In the genomic region with DNA sequence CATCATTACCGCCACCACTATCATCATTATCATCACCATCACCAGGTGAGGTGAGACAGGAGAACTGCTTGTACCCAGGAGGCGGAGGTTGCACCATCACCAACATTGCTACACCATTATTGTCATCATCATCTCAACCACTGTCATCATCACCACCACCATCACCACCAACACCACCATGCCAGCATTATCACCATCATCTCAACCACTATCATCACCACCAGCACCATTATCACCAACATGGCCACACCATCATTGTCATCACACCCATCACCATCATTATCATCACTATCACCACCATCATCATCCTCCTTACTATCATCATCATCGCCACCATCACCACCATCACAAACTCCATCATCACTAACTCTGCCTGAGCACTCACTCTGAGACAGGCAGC, we compare ENCODE assay signal across 1 cellular context.
A peak's percentile ranks its signal among the peaks of the same experiment; 100 is the strongest.
TF ChIP-seq lines count a peak whose summit lies in the region.

No MANE protein-coding gene starts in this region.

TF ChIP-seq in HepG2, 621 proteins besides CTCF, POLR2A, EP300 and RAD21 (continued from another document and continues in another):
- TF ChIP-seq, protein P1, sequence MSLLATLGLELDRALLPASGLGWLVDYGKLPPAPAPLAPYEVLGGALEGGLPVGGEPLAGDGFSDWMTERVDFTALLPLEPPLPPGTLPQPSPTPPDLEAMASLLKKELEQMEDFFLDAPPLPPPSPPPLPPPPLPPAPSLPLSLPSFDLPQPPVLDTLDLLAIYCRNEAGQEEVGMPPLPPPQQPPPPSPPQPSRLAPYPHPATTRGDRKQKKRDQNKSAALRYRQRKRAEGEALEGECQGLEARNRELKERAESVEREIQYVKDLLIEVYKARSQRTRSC (CRISPR knock-in tag; IDR thresholded peaks at IDR 0.05; ENCODE audit: low read depth) = no peak
- no peak for TF ChIP-seq THYN1 (CRISPR knock-in tag; IDR thresholded peaks at IDR 0.05; ENCODE audit: borderline replicate concordance, low read depth)
- TF ChIP-seq, protein P2, sequence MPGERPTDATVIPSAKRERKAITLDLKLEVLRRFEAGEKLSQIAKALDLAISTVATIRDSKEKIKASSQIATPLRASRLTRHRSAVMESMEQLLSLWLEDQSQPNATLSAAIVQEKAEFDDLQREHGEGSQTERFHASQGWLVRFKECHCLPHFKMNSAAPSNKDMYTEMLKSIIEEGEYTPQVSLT (CRISPR knock-in tag; IDR thresholded peaks at IDR 0.05; ENCODE audit: borderline replicate concordance, low read depth) = no peak
- no peak for TF ChIP-seq TSC22D2 (CRISPR knock-in tag; IDR thresholded peaks at IDR 0.05; ENCODE audit: borderline replicate concordance)
- 0 out of 2 replicates have a peak, but pooled peaks have one; percentile 12 for TF ChIP-seq LCORL (IDR thresholded peaks at IDR 0.05)
- TF ChIP-seq LCORL (CRISPR knock-in tag; IDR thresholded peaks at IDR 0.05) = no peak
- no peak for TF ChIP-seq TEAD2 (CRISPR knock-in tag; IDR thresholded peaks at IDR 0.05)
- TF ChIP-seq, protein P3, sequence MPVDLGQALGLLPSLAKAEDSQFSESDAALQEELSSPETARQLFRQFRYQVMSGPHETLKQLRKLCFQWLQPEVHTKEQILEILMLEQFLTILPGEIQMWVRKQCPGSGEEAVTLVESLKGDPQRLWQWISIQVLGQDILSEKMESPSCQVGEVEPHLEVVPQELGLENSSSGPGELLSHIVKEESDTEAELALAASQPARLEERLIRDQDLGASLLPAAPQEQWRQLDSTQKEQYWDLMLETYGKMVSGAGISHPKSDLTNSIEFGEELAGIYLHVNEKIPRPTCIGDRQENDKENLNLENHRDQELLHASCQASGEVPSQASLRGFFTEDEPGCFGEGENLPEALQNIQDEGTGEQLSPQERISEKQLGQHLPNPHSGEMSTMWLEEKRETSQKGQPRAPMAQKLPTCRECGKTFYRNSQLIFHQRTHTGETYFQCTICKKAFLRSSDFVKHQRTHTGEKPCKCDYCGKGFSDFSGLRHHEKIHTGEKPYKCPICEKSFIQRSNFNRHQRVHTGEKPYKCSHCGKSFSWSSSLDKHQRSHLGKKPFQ (CRISPR knock-in tag; IDR thresholded peaks at IDR 0.05; ENCODE audit: insufficient replicate concordance) = no peak
- TF ChIP-seq ZKSCAN5 (CRISPR knock-in tag; IDR thresholded peaks at IDR 0.05) = no peak
- TF ChIP-seq ONECUT2 (CRISPR knock-in tag; IDR thresholded peaks at IDR 0.05) = no peak
- TF ChIP-seq, protein P4, sequence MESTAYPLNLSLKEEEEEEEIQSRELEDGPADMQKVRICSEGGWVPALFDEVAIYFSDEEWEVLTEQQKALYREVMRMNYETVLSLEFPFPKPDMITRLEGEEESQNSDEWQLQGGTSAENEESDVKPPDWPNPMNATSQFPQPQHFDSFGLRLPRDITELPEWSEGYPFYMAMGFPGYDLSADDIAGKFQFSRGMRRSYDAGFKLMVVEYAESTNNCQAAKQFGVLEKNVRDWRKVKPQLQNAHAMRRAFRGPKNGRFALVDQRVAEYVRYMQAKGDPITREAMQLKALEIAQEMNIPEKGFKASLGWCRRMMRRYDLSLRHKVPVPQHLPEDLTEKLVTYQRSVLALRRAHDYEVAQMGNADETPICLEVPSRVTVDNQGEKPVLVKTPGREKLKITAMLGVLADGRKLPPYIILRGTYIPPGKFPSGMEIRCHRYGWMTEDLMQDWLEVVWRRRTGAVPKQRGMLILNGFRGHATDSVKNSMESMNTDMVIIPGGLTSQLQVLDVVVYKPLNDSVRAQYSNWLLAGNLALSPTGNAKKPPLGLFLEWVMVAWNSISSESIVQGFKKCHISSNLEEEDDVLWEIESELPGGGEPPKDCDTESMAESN (CRISPR knock-in tag; conservative IDR thresholded peaks at IDR 0.05) = no peak
- TF ChIP-seq CEBPG (CRISPR knock-in tag; IDR thresholded peaks at IDR 0.05) = no peak
- 0 out of 2 replicates have a peak, but pooled peaks have one; percentile 24 for TF ChIP-seq NBN (conservative IDR thresholded peaks at IDR 0.05)
- 0 out of 2 replicates have a peak, but pooled peaks have one; percentile 39 for TF ChIP-seq FOXP1 (IDR thresholded peaks at IDR 0.05)
- no peak for TF ChIP-seq FOXP1 (CRISPR knock-in tag; IDR thresholded peaks at IDR 0.05)
- TF ChIP-seq ZNF207 (IDR thresholded peaks at IDR 0.05; ENCODE audit: borderline replicate concordance) = 0 out of 2 replicates have a peak, but pooled peaks have one; percentile 49
- TF ChIP-seq, protein P5, sequence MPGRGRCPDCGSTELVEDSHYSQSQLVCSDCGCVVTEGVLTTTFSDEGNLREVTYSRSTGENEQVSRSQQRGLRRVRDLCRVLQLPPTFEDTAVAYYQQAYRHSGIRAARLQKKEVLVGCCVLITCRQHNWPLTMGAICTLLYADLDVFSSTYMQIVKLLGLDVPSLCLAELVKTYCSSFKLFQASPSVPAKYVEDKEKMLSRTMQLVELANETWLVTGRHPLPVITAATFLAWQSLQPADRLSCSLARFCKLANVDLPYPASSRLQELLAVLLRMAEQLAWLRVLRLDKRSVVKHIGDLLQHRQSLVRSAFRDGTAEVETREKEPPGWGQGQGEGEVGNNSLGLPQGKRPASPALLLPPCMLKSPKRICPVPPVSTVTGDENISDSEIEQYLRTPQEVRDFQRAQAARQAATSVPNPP (CRISPR knock-in tag; IDR thresholded peaks at IDR 0.05) = no peak
- no peak for TF ChIP-seq ZNF850 (CRISPR knock-in tag; conservative IDR thresholded peaks at IDR 0.05)
- TF ChIP-seq ZNF441 (CRISPR knock-in tag; IDR thresholded peaks at IDR 0.05; ENCODE audit: borderline replicate concordance) = no peak
- TF ChIP-seq, protein P6, sequence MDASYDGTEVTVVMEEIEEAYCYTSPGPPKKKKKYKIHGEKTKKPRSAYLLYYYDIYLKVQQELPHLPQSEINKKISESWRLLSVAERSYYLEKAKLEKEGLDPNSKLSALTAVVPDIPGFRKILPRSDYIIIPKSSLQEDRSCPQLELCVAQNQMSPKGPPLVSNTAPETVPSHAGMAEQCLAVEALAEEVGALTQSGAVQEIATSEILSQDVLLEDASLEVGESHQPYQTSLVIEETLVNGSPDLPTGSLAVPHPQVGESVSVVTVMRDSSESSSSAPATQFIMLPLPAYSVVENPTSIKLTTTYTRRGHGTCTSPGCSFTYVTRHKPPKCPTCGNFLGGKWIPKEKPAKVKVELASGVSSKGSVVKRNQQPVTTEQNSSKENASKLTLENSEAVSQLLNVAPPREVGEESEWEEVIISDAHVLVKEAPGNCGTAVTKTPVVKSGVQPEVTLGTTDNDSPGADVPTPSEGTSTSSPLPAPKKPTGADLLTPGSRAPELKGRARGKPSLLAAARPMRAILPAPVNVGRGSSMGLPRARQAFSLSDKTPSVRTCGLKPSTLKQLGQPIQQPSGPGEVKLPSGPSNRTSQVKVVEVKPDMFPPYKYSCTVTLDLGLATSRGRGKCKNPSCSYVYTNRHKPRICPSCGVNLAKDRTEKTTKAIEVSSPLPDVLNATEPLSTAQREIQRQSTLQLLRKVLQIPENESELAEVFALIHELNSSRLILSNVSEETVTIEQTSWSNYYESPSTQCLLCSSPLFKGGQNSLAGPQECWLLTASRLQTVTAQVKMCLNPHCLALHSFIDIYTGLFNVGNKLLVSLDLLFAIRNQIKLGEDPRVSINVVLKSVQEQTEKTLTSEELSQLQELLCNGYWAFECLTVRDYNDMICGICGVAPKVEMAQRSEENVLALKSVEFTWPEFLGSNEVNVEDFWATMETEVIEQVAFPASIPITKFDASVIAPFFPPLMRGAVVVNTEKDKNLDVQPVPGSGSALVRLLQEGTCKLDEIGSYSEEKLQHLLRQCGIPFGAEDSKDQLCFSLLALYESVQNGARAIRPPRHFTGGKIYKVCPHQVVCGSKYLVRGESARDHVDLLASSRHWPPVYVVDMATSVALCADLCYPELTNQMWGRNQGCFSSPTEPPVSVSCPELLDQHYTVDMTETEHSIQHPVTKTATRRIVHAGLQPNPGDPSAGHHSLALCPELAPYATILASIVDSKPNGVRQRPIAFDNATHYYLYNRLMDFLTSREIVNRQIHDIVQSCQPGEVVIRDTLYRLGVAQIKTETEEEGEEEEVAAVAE (CRISPR knock-in tag; IDR thresholded peaks at IDR 0.05; ENCODE audit: borderline replicate concordance) = no peak
- no peak for TF ChIP-seq ZNF224 (CRISPR knock-in tag; IDR thresholded peaks at IDR 0.05)
- peak; percentile 93; the same call in 1 of the 2 replicates for TF ChIP-seq IKZF1 (IDR thresholded peaks at IDR 0.05)
- TF ChIP-seq, protein P7, sequence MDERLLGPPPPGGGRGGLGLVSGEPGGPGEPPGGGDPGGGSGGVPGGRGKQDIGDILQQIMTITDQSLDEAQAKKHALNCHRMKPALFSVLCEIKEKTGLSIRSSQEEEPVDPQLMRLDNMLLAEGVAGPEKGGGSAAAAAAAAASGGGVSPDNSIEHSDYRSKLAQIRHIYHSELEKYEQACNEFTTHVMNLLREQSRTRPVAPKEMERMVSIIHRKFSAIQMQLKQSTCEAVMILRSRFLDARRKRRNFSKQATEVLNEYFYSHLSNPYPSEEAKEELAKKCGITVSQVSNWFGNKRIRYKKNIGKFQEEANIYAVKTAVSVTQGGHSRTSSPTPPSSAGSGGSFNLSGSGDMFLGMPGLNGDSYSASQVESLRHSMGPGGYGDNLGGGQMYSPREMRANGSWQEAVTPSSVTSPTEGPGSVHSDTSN (CRISPR knock-in tag; IDR thresholded peaks at IDR 0.05) = no peak
- TF ChIP-seq STAG1 (CRISPR knock-in tag; IDR thresholded peaks at IDR 0.05) = no peak
- no peak for TF ChIP-seq ZNF232 (CRISPR knock-in tag; IDR thresholded peaks at IDR 0.05; ENCODE audit: borderline replicate concordance)
- TF ChIP-seq ZFYVE20 (CRISPR knock-in tag; IDR thresholded peaks at IDR 0.05; ENCODE audit: borderline replicate concordance, low read depth) = no peak
- TF ChIP-seq, protein P8, sequence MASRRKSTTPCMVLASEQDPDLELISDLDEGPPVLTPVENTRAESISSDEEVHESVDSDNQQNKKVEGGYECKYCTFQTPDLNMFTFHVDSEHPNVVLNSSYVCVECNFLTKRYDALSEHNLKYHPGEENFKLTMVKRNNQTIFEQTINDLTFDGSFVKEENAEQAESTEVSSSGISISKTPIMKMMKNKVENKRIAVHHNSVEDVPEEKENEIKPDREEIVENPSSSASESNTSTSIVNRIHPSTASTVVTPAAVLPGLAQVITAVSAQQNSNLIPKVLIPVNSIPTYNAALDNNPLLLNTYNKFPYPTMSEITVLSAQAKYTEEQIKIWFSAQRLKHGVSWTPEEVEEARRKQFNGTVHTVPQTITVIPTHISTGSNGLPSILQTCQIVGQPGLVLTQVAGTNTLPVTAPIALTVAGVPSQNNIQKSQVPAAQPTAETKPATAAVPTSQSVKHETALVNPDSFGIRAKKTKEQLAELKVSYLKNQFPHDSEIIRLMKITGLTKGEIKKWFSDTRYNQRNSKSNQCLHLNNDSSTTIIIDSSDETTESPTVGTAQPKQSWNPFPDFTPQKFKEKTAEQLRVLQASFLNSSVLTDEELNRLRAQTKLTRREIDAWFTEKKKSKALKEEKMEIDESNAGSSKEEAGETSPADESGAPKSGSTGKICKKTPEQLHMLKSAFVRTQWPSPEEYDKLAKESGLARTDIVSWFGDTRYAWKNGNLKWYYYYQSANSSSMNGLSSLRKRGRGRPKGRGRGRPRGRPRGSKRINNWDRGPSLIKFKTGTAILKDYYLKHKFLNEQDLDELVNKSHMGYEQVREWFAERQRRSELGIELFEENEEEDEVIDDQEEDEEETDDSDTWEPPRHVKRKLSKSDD (CRISPR knock-in tag; IDR thresholded peaks at IDR 0.05; ENCODE audit: low read depth) = no peak
- peak; percentile 93 for TF ChIP-seq CREB1 (IDR thresholded peaks at IDR 0.05)
- no peak for TF ChIP-seq CREB1 (CRISPR knock-in tag; IDR thresholded peaks at IDR 0.05)
- TF ChIP-seq, protein P9, sequence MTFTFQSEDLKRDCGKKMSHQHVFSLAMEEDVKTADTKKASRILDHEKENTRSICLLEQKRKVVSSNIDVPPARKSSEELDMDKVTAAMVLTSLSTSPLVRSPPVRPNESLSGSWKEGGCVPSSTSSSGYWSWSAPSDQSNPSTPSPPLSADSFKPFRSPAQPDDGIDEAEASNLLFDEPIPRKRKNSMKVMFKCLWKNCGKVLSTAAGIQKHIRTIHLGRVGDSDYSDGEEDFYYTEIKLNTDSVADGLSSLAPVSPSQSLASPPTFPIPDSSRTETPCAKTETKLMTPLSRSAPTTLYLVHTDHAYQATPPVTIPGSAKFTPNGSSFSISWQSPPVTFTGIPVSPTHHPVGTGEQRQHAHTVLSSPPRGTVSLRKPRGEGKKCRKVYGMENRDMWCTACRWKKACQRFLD (CRISPR knock-in tag; IDR thresholded peaks at IDR 0.05; ENCODE audit: borderline replicate concordance) = no peak
- TF ChIP-seq HDAC2 (CRISPR knock-in tag; IDR thresholded peaks at IDR 0.05) = no peak
- no peak for TF ChIP-seq ZNF3 (CRISPR knock-in tag; IDR thresholded peaks at IDR 0.05)
- TF ChIP-seq FOXA1 (IDR thresholded peaks at IDR 0.05) = no peak
- TF ChIP-seq FOXA1 (CRISPR knock-in tag; IDR thresholded peaks at IDR 0.05) = no peak
- TF ChIP-seq, protein P10, sequence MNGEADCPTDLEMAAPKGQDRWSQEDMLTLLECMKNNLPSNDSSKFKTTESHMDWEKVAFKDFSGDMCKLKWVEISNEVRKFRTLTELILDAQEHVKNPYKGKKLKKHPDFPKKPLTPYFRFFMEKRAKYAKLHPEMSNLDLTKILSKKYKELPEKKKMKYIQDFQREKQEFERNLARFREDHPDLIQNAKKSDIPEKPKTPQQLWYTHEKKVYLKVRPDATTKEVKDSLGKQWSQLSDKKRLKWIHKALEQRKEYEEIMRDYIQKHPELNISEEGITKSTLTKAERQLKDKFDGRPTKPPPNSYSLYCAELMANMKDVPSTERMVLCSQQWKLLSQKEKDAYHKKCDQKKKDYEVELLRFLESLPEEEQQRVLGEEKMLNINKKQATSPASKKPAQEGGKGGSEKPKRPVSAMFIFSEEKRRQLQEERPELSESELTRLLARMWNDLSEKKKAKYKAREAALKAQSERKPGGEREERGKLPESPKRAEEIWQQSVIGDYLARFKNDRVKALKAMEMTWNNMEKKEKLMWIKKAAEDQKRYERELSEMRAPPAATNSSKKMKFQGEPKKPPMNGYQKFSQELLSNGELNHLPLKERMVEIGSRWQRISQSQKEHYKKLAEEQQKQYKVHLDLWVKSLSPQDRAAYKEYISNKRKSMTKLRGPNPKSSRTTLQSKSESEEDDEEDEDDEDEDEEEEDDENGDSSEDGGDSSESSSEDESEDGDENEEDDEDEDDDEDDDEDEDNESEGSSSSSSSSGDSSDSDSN (CRISPR knock-in tag; IDR thresholded peaks at IDR 0.05) = no peak
- TF ChIP-seq PRMT3 (CRISPR knock-in tag; IDR thresholded peaks at IDR 0.05; ENCODE audit: borderline replicate concordance, low read depth) = no peak
- TF ChIP-seq SCMH1 (CRISPR knock-in tag; IDR thresholded peaks at IDR 0.05; ENCODE audit: borderline replicate concordance) = no peak
- TF ChIP-seq ZNF383 (CRISPR knock-in tag; IDR thresholded peaks at IDR 0.05; ENCODE audit: borderline replicate concordance) = no peak
- no peak for TF ChIP-seq ZNF367 (CRISPR knock-in tag; IDR thresholded peaks at IDR 0.05; ENCODE audit: borderline replicate concordance)
- TF ChIP-seq ZKSCAN8 (CRISPR knock-in tag; IDR thresholded peaks at IDR 0.05; ENCODE audit: borderline replicate concordance) = no peak
- no peak for TF ChIP-seq GTF3A (CRISPR knock-in tag; conservative IDR thresholded peaks at IDR 0.05)
- TF ChIP-seq FOXK2 (IDR thresholded peaks at IDR 0.05) = peak; percentile 4; the same call in 1 of the 2 replicates
- no peak for TF ChIP-seq PTBP1 (IDR thresholded peaks at IDR 0.05; ENCODE audit: low read depth, low read length, poor library complexity, severe bottlenecking)
